ENCODE assay signal across 8 cellular contexts in genomic region chr9:136787690-136788400, GRCh38. TPM values are rescaled to one million over a fixed set of nuclear protein-coding genes. Genes with fewer than 3 reads are reported as not detected.
DNase-seq lines count a peak whose midpoint lies in the region; ATAC-seq and TF ChIP-seq lines count a peak whose summit lies in the region.

No MANE protein-coding gene starts in this region.

- peak overlapping the region; percentile 18 for H3K4me3 Mint-ChIP-seq in activated naive CD8-positive, alpha-beta T cell treated with anti-CD3 and anti-CD28 coated beads, Interleukin-2, amount 10 ng/mL, durations not matched to agents 7 days and 5 days

- POLR2A ChIA-PET in activated naive CD8-positive, alpha-beta T cell treated with anti-CD3 and anti-CD28 coated beads, Interleukin-2, amount 10 ng/mL, durations not matched to agents 7 days and 5 days (lab: Charles Lee) = interaction anchor here (0.9 kb wide), 1 partner anchor 247 kb away, joined by 3 read pairs; no protein-coding TSS in a partner anchor

- H3K4me1 ChIP-seq in Loucy (ENCODE audit: insufficient read depth, low read length, poor library complexity, severe bottlenecking) = peaks cover 18% of the 10 kb centered on the region
- H3K4me1 ChIP-seq in gastrocnemius medialis = peaks cover 12 to 18% of the 10 kb centered on the region in 2 donors

- H3K4me3 ChIP-seq in Loucy (ENCODE audit: low read length, poor library complexity, severe bottlenecking) = peak overlapping the region; percentile 53
- no peak overlapping the region for H3K4me3 ChIP-seq in gastrocnemius medialis

- H3K36me3 ChIP-seq in Loucy (ENCODE audit: insufficient read depth, low read length) (no peaks in the 10 kb centered on the region), gastrocnemius medialis (no peaks in the 10 kb centered on the region)

- peak overlapping the region; percentile 72 for H3K4me2 ChIP-seq in Loucy (ENCODE audit: low read depth, low read length, poor library complexity, severe bottlenecking)

- no peaks in the 10 kb centered on the region; the same call in 1 of the 2 replicates for H3K79me2 ChIP-seq in Loucy (ENCODE audit: insufficient read depth, low read length)

- in situ Hi-C loops in gastrocnemius medialis (cut with MboI; ENCODE audit: low sequenced_read_pairs in 4 of 4) = loop anchor here (5.0 to 25.0 kb wide), 4 partner anchors 149 to 249 kb away; partner anchors contain the start of genes FUT7 (in 2 of the 4), C8G (in 1 of the 4) and FBXW5 (in 1 of the 4)

- no peaks in the 10 kb centered on the region for H3K9me2 ChIP-seq in Loucy (replicated peaks; ENCODE audit: low read depth, low read length)

- H3K9me3 Mint-ChIP-seq in activated naive CD8-positive, alpha-beta T cell treated with anti-CD3 and anti-CD28 coated beads, Interleukin-2, amount 10 ng/mL, durations not matched to agents 7 days and 5 days = no peaks in the 10 kb centered on the region

- H3K36me3 Mint-ChIP-seq in activated naive CD8-positive, alpha-beta T cell treated with anti-CD3 and anti-CD28 coated beads, Interleukin-2, amount 10 ng/mL, durations not matched to agents 7 days and 5 days = no peaks in the 10 kb centered on the region

- no peak for TF ChIP-seq POLR2A in gastrocnemius medialis (IDR thresholded peaks at IDR 0.05)

- intact Hi-C loops in left ventricle myocardium superior (cut with micrococcal nuclease) (no loop called here), gastrocnemius medialis (cut with DNase I; ENCODE audit: low total_unique reads) (loop anchor here (1.0 to 10.0 kb wide), 2 partner anchors 247 to 447 kb away; partner anchors contain the start of gene SLC34A3)

- no peak overlapping the region for H3K27ac Mint-ChIP-seq in activated naive CD8-positive, alpha-beta T cell treated with anti-CD3 and anti-CD28 coated beads, Interleukin-2, amount 10 ng/mL, durations not matched to agents 7 days and 5 days

- peaks cover 9% of the 10 kb centered on the region for H4K20me1 ChIP-seq in Loucy (ENCODE audit: insufficient read depth, low read length, poor library complexity, severe bottlenecking)

- H3K9me3 ChIP-seq in Loucy (ENCODE audit: insufficient read depth, low read depth, low read length) = no peaks in the 10 kb centered on the region
- H3K9me3 ChIP-seq in gastrocnemius medialis = no peaks in the 10 kb centered on the region

- H3K27ac ChIP-seq in gastrocnemius medialis = no peak overlapping the region

- peaks cover 3% of the 10 kb centered on the region for H3K27me3 Mint-ChIP-seq in activated naive CD8-positive, alpha-beta T cell treated with anti-CD3 and anti-CD28 coated beads, Interleukin-2, amount 10 ng/mL, durations not matched to agents 7 days and 5 days

- DNase-seq in DMS79 treated with DMSO at 0.1 percent for 48 hours (lab: John Stamatoyannopoulos, UW) (peak; percentile 86), SK-N-DZ (ENCODE audit: low spot score) (peak; percentile 80), left ventricle myocardium superior (peak; percentile 74), gastrocnemius medialis (peak; percentile 30 to 46)
- peak; percentile 68 for DNase-seq in activated naive CD8-positive, alpha-beta T cell treated with anti-CD3 and anti-CD28 coated beads, Interleukin-2, amount 10 ng/mL, durations not matched to agents 7 days and 5 days

- no peaks in the 10 kb centered on the region for H3K27me3 ChIP-seq in Loucy (ENCODE audit: insufficient read depth, low read length, poor library complexity, severe bottlenecking)
- no peaks in the 10 kb centered on the region for H3K27me3 ChIP-seq in gastrocnemius medialis

- no peak for ATAC-seq in activated naive CD8-positive, alpha-beta T cell treated with anti-CD3 and anti-CD28 coated beads, Interleukin-2, amount 10 ng/mL, durations not matched to agents 7 days and 5 days (ENCODE audit: low read depth)
- ATAC-seq in left ventricle myocardium superior (no peak), gastrocnemius medialis (no peak), GM21367 (IDR thresholded peaks at IDR 0.05; ENCODE audit: unreplicated experiment) (no peak), HG03521 (IDR thresholded peaks at IDR 0.05; ENCODE audit: unreplicated experiment) (no peak)

- TF ChIP-seq CTCF in Loucy (conservative IDR thresholded peaks at IDR 0.05; ENCODE audit: low read length) (peak; percentile 85), gastrocnemius medialis (IDR thresholded peaks at IDR 0.05 in 4 of 5, conservative IDR thresholded peaks at IDR 0.05 in 1 of 5) (peak; percentile 76 to 93 (median 91))

- no peaks in the 10 kb centered on the region for H3F3A ChIP-seq in Loucy (ENCODE audit: low read depth)

- H2AFZ ChIP-seq in Loucy (ENCODE audit: low read length) = peak overlapping the region; percentile 55

- peak overlapping the region; percentile 47 for H3K9ac ChIP-seq in Loucy (ENCODE audit: low read depth, low read length, poor library complexity, severe bottlenecking)

- peaks cover 25% of the 10 kb centered on the region for H3K4me1 Mint-ChIP-seq in activated naive CD8-positive, alpha-beta T cell treated with anti-CD3 and anti-CD28 coated beads, Interleukin-2, amount 10 ng/mL, durations not matched to agents 7 days and 5 days

RNA-seq across cellular contexts. Expression of gene TMEM141, which starts 3.3 kb away (rescaled TPM):
- polyA plus RNA-seq in SK-N-DZ (2014; cell fraction: cytosol; rRNA removed) = 60.5 and 69.3 TPM in 2 replicates
- polyA plus RNA-seq in SK-N-DZ (2014; cell fraction: nucleus; rRNA removed) = 50.6 and 79.9 TPM in 2 replicates
- 10 to 100 TPM; 37.5 to 43.6 TPM for total RNA-seq in activated naive CD8-positive, alpha-beta T cell treated with anti-CD3 and anti-CD28 coated beads, Interleukin-2, amount 10 ng/mL, durations not matched to agents 7 days and 5 days
- total RNA-seq in left ventricle myocardium superior = 74.2 TPM
- 10 to 100 TPM; 46.9 to 70.2 (median 51.1) TPM for total RNA-seq in gastrocnemius medialis

RNA-seq across cellular contexts. Expression of gene CCDC183, which starts 8.3 kb away (rescaled TPM):
- polyA plus RNA-seq in SK-N-DZ (2014; cell fraction: cytosol; rRNA removed) = 1.2 and 1.5 TPM in 2 replicates
- 11.5 and 18.3 TPM in 2 replicates for polyA plus RNA-seq in SK-N-DZ (2014; cell fraction: nucleus; rRNA removed)
- 1 to 10 TPM; 1.7 to 2.2 TPM for total RNA-seq in activated naive CD8-positive, alpha-beta T cell treated with anti-CD3 and anti-CD28 coated beads, Interleukin-2, amount 10 ng/mL, durations not matched to agents 7 days and 5 days
- 2.2 TPM for total RNA-seq in left ventricle myocardium superior
- total RNA-seq in gastrocnemius medialis = under 1 TPM in 1 of 4 donors, not detected in 3; 0.31 TPM

RNA-seq across cellular contexts. Expression of gene RABL6, which starts 19.9 kb away (rescaled TPM):
- polyA plus RNA-seq in SK-N-DZ (2014; cell fraction: cytosol; rRNA removed) = 90.9 and 95.5 TPM in 2 replicates
- polyA plus RNA-seq in SK-N-DZ (2014; cell fraction: nucleus; rRNA removed) = 158 and 167 TPM in 2 replicates
- total RNA-seq in activated naive CD8-positive, alpha-beta T cell treated with anti-CD3 and anti-CD28 coated beads, Interleukin-2, amount 10 ng/mL, durations not matched to agents 7 days and 5 days = 10 to 100 TPM; 91.1 to 98.4 TPM
- total RNA-seq in left ventricle myocardium superior (73.0 TPM), gastrocnemius medialis (100 to 1,000 TPM in 2 of 4 donors, 10 to 100 TPM in 2; 84.9 to 121 (median 105) TPM)

RNA-seq across cellular contexts. Expression of gene LCN15, which starts 23.5 kb away (rescaled TPM):
- polyA plus RNA-seq in SK-N-DZ (2014; cell fraction: cytosol; rRNA removed) = not detected in 2 replicates
- not detected in 2 replicates for polyA plus RNA-seq in SK-N-DZ (2014; cell fraction: nucleus; rRNA removed)
- not detected for total RNA-seq in activated naive CD8-positive, alpha-beta T cell treated with anti-CD3 and anti-CD28 coated beads, Interleukin-2, amount 10 ng/mL, durations not matched to agents 7 days and 5 days
- total RNA-seq in left ventricle myocardium superior (0.59 TPM), gastrocnemius medialis (not detected)

RNA-seq across cellular contexts. Expression of gene LCN8, which starts 29.8 kb away (rescaled TPM):
- not detected in 2 replicates for polyA plus RNA-seq in SK-N-DZ (2014; cell fraction: cytosol; rRNA removed)
- not detected in 2 replicates for polyA plus RNA-seq in SK-N-DZ (2014; cell fraction: nucleus; rRNA removed)
- not detected for total RNA-seq in activated naive CD8-positive, alpha-beta T cell treated with anti-CD3 and anti-CD28 coated beads, Interleukin-2, amount 10 ng/mL, durations not matched to agents 7 days and 5 days
- total RNA-seq in left ventricle myocardium superior = not detected
- total RNA-seq in gastrocnemius medialis = not detected
